In the genomic region with DNA sequence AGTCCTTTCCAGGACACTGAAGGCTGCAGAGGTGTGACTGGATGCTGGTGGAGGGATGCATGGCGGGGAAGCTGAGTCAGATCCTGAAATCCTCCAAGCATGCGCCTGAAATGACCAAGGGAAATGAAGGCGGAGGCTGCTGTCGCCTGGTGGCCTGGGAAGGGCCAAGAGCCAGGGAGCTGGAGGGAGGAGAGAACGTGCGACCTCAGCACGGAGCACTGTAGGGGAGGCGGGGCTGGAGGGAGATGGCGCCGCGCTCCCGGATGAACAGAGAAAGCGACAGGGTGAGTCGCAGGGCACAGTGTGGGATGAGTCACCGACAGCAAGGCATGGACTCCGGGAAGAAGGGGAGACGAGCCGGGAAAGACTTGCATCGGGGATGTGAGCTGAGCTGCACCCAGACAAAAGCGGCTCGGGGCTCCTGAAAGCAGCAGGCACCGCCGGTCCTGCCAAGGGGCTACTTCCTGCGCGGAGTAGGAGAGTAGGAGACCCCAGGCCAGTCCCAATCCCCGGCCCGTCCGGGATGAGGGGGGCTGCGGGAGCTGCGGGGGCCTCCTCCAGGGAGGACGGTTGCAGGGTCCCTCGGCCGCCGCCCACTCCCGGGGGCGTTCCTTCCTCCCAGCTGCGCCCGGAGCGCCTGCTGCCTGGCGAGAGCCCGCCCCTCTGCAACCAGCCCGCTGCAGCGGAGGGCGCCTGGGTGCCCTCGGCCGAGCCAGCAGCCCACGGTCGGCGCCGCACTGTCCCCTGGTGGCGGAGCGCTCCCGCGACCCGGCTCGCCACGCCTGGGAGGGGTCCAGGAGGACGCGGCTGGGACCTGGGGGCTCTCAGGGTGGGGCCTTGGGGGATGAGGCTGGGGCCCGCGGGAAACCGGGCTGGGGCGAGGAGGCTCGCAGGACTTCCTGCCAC, we compare ENCODE assay signal across 1 cellular context.
A peak's percentile ranks its signal among the peaks of the same experiment; 100 is the strongest.
TF ChIP-seq lines count a peak whose summit lies in the region.

No MANE protein-coding gene starts in this region.

TF ChIP-seq in HepG2, 621 proteins besides CTCF, POLR2A, EP300 and RAD21 (continued from another document and continues in another):
- TF ChIP-seq, protein P1, sequence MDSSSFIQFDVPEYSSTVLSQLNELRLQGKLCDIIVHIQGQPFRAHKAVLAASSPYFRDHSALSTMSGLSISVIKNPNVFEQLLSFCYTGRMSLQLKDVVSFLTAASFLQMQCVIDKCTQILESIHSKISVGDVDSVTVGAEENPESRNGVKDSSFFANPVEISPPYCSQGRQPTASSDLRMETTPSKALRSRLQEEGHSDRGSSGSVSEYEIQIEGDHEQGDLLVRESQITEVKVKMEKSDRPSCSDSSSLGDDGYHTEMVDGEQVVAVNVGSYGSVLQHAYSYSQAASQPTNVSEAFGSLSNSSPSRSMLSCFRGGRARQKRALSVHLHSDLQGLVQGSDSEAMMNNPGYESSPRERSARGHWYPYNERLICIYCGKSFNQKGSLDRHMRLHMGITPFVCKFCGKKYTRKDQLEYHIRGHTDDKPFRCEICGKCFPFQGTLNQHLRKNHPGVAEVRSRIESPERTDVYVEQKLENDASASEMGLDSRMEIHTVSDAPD (CRISPR knock-in tag; IDR thresholded peaks at IDR 0.05) = no peak; the same call in none of the 2 replicates
- TF ChIP-seq ARHGAP35 (CRISPR knock-in tag; IDR thresholded peaks at IDR 0.05; ENCODE audit: borderline replicate concordance) (no peak; the same call in 1 of the 2 replicates), ZNF263 (CRISPR knock-in tag; IDR thresholded peaks at IDR 0.05) (peak; percentile 99), RAD51 (IDR thresholded peaks at IDR 0.05; ENCODE audit: borderline replicate concordance) (no peak), KLF6 (CRISPR knock-in tag; IDR thresholded peaks at IDR 0.05) (no peak), ZSCAN31 (CRISPR knock-in tag; IDR thresholded peaks at IDR 0.05; ENCODE audit: low read depth) (peak; percentile 95), NR2C2 (CRISPR knock-in tag; IDR thresholded peaks at IDR 0.05; ENCODE audit: borderline replicate concordance) (no peak), ZNF205 (CRISPR knock-in tag; IDR thresholded peaks at IDR 0.05) (peak; percentile 83), GLI4 (CRISPR knock-in tag; IDR thresholded peaks at IDR 0.05; ENCODE audit: borderline replicate concordance) (peak; percentile 46; the same call in 1 of the 2 replicates), FOXA3 (CRISPR knock-in tag; IDR thresholded peaks at IDR 0.05) (peak; percentile 55), ZSCAN21 (CRISPR knock-in tag; IDR thresholded peaks at IDR 0.05; ENCODE audit: borderline replicate concordance) (peak; percentile 65), ZNF451 (CRISPR knock-in tag; IDR thresholded peaks at IDR 0.05) (0 out of 2 replicates have a peak, but pooled peaks have one; percentile 42), TBL1XR1 (IDR thresholded peaks at IDR 0.05; ENCODE audit: borderline replicate concordance, low read length, partially characterized antibody) (peak; percentile 23), PRPF4 (IDR thresholded peaks at IDR 0.05; ENCODE audit: low read depth, low read length, poor library complexity, severe bottlenecking) (no peak)
- TF ChIP-seq, protein P2, sequence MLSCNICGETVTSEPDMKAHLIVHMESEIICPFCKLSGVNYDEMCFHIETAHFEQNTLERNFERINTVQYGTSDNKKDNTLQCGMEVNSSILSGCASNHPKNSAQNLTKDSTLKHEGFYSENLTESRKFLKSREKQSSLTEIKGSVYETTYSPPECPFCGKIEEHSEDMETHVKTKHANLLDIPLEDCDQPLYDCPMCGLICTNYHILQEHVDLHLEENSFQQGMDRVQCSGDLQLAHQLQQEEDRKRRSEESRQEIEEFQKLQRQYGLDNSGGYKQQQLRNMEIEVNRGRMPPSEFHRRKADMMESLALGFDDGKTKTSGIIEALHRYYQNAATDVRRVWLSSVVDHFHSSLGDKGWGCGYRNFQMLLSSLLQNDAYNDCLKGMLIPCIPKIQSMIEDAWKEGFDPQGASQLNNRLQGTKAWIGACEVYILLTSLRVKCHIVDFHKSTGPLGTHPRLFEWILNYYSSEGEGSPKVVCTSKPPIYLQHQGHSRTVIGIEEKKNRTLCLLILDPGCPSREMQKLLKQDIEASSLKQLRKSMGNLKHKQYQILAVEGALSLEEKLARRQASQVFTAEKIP (CRISPR knock-in tag; IDR thresholded peaks at IDR 0.05; ENCODE audit: borderline replicate concordance) = no peak
- TF ChIP-seq, protein P3, sequence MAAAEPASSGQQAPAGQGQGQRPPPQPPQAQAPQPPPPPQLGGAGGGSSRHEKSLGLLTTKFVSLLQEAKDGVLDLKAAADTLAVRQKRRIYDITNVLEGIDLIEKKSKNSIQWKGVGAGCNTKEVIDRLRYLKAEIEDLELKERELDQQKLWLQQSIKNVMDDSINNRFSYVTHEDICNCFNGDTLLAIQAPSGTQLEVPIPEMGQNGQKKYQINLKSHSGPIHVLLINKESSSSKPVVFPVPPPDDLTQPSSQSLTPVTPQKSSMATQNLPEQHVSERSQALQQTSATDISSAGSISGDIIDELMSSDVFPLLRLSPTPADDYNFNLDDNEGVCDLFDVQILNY (CRISPR knock-in tag; conservative IDR thresholded peaks at IDR 0.05) = 0 out of 2 replicates have a peak, but pooled peaks have one; percentile 20
- TF ChIP-seq, protein P4, sequence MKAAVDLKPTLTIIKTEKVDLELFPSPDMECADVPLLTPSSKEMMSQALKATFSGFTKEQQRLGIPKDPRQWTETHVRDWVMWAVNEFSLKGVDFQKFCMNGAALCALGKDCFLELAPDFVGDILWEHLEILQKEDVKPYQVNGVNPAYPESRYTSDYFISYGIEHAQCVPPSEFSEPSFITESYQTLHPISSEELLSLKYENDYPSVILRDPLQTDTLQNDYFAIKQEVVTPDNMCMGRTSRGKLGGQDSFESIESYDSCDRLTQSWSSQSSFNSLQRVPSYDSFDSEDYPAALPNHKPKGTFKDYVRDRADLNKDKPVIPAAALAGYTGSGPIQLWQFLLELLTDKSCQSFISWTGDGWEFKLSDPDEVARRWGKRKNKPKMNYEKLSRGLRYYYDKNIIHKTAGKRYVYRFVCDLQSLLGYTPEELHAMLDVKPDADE (CRISPR knock-in tag; IDR thresholded peaks at IDR 0.05) = no peak
- TF ChIP-seq, protein P5, sequence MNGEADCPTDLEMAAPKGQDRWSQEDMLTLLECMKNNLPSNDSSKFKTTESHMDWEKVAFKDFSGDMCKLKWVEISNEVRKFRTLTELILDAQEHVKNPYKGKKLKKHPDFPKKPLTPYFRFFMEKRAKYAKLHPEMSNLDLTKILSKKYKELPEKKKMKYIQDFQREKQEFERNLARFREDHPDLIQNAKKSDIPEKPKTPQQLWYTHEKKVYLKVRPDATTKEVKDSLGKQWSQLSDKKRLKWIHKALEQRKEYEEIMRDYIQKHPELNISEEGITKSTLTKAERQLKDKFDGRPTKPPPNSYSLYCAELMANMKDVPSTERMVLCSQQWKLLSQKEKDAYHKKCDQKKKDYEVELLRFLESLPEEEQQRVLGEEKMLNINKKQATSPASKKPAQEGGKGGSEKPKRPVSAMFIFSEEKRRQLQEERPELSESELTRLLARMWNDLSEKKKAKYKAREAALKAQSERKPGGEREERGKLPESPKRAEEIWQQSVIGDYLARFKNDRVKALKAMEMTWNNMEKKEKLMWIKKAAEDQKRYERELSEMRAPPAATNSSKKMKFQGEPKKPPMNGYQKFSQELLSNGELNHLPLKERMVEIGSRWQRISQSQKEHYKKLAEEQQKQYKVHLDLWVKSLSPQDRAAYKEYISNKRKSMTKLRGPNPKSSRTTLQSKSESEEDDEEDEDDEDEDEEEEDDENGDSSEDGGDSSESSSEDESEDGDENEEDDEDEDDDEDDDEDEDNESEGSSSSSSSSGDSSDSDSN (CRISPR knock-in tag; IDR thresholded peaks at IDR 0.05) = peak; percentile 96
- TF ChIP-seq, protein P6, sequence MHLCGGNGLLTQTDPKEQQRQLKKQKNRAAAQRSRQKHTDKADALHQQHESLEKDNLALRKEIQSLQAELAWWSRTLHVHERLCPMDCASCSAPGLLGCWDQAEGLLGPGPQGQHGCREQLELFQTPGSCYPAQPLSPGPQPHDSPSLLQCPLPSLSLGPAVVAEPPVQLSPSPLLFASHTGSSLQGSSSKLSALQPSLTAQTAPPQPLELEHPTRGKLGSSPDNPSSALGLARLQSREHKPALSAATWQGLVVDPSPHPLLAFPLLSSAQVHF (CRISPR knock-in tag; IDR thresholded peaks at IDR 0.05) = peak; percentile 84; the same call in 1 of the 2 replicates
- TF ChIP-seq, protein P7, sequence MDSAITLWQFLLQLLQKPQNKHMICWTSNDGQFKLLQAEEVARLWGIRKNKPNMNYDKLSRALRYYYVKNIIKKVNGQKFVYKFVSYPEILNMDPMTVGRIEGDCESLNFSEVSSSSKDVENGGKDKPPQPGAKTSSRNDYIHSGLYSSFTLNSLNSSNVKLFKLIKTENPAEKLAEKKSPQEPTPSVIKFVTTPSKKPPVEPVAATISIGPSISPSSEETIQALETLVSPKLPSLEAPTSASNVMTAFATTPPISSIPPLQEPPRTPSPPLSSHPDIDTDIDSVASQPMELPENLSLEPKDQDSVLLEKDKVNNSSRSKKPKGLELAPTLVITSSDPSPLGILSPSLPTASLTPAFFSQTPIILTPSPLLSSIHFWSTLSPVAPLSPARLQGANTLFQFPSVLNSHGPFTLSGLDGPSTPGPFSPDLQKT (CRISPR knock-in tag; IDR thresholded peaks at IDR 0.05; ENCODE audit: borderline replicate concordance) = no peak
- TF ChIP-seq, protein P8, sequence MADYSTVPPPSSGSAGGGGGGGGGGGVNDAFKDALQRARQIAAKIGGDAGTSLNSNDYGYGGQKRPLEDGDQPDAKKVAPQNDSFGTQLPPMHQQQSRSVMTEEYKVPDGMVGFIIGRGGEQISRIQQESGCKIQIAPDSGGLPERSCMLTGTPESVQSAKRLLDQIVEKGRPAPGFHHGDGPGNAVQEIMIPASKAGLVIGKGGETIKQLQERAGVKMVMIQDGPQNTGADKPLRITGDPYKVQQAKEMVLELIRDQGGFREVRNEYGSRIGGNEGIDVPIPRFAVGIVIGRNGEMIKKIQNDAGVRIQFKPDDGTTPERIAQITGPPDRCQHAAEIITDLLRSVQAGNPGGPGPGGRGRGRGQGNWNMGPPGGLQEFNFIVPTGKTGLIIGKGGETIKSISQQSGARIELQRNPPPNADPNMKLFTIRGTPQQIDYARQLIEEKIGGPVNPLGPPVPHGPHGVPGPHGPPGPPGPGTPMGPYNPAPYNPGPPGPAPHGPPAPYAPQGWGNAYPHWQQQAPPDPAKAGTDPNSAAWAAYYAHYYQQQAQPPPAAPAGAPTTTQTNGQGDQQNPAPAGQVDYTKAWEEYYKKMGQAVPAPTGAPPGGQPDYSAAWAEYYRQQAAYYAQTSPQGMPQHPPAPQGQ (CRISPR knock-in tag; IDR thresholded peaks at IDR 0.05; ENCODE audit: borderline replicate concordance) = no peak
- TF ChIP-seq, protein P9, sequence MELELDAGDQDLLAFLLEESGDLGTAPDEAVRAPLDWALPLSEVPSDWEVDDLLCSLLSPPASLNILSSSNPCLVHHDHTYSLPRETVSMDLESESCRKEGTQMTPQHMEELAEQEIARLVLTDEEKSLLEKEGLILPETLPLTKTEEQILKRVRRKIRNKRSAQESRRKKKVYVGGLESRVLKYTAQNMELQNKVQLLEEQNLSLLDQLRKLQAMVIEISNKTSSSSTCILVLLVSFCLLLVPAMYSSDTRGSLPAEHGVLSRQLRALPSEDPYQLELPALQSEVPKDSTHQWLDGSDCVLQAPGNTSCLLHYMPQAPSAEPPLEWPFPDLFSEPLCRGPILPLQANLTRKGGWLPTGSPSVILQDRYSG (CRISPR knock-in tag; IDR thresholded peaks at IDR 0.05) = no peak
- TF ChIP-seq, protein P10, sequence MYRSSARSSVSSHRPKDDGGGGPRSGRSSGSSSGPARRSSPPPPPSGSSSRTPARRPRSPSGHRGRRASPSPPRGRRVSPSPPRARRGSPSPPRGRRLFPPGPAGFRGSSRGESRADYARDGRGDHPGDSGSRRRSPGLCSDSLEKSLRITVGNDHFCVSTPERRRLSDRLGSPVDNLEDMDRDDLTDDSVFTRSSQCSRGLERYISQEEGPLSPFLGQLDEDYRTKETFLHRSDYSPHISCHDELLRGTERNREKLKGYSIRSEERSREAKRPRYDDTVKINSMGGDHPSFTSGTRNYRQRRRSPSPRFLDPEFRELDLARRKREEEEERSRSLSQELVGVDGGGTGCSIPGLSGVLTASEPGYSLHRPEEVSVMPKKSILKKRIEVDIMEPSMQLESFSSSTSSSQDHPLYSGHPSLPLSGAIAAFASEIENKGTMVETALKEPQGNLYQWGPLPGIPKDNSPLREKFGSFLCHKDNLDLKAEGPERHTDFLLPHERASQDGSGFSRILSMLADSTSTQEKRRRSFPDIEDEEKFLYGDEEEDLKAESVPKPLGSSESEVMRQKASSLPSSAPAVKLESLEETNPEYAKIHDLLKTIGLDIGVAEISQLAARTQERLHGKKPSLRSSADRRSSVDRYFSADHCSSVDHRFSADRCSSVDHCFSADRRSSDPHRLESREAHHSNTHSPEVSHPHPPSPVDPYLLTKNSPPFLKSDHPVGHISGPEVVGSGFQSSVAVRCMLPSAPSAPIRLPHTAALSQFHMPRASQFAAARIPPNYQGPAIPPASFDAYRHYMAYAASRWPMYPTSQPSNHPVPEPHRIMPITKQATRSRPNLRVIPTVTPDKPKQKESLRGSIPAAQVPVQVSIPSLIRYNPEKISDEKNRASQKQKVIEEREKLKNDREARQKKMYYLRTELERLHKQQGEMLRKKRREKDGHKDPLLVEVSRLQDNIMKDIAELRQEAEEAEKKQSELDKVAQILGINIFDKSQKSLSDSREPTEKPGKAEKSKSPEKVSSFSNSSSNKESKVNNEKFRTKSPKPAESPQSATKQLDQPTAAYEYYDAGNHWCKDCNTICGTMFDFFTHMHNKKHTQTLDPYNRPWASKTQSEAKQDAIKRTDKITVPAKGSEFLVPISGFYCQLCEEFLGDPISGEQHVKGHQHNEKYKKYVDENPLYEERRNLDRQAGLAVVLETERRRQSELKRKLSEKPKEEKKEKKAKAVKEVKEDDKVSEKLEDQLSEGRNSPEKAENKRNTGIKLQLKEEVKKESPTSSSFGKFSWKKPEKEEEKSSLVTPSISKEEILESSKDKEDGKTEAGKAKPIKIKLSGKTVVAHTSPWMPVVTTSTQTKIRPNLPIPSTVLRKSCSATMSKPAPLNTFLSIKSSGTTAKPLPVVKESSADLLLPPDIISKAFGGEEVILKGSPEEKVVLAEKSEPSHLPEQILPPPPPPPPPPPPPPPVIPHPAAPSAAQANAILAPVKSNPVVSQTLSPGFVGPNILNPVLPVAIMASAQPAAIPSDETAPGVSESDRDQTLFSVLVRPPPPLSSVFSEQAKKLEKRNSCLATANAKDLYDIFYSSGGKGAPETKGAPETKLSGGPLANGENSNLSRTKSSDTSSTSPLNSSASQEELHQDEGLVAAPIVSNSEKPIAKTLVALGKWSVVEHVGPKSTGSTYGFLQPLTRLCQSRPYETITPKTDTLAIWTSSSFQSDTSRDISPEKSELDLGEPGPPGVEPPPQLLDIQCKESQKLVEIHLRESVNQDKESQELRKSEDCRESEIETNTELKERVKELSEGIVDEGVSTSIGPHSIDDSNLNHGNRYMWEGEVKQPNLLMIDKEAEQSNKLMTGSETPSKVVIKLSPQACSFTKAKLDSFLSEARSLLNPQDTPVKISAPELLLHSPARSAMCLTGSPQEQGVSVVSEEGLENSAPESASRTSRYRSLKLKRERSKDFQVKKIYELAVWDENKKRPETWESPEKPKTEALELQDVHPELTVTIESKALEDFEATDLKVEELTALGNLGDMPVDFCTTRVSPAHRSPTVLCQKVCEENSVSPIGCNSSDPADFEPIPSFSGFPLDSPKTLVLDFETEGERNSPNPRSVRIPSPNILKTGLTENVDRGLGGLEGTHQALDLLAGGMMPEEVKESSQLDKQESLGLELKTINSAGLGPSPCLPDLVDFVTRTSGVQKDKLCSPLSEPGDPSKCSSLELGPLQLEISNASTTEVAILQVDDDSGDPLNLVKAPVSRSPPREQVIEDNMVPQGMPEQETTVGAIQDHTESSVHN (CRISPR knock-in tag; IDR thresholded peaks at IDR 0.05) = no peak; the same call in none of the 2 replicates
